18 cellular contexts compared by ENCODE assay signal in the genomic region with DNA sequence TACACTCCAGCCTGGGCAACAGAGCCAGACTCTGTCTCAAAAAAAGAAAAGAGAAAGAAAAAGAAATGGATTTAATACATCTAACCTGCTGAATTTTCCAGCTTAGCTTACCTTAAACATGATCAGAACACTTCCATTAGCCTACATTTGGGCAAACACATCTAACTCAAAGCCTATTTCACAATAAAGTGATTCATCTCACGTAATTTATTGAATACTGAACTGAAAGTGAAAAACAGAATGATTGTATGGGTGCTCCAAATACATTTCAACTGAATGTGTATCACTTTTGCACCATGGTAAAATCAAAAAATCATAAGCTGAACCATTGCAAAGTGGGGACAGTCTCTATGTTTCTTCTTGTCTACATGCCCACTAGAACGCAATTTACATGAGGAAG.
"Had no signal": no experiment of that assay in that cellular context is flagged by ENCODE, and none has a peak within 500 bp of the region (broad histone marks: within the 10 kb centered on the region; RNA-seq: fewer than 3 reads in every experiment).

No MANE protein-coding gene starts in this region.

- DNase-seq: activated CD8-positive, alpha-beta memory T cell treated with anti-CD3 and anti-CD28 coated beads, Interleukin-2, amount 50 U/mL, for 48 hours; activated CD8-positive, alpha-beta T cell treated with anti-CD3 and anti-CD28 coated beads for 36 hours; aorta; dorsolateral prefrontal cortex; foreskin keratinocyte; head of caudate nucleus; left colon; mucosa of descending colon; naive thymus-derived CD8-positive, alpha-beta T cell; posterior cingulate gyrus; stimulated activated naive B cell treated with anti-CD40 and anti-IgM and Interleukin-4, amounts not matched to agents 10 μg/mL and 1 μg/mL and 100 μg/mL, for 72 hours had no signal

- H3K4me1 ChIP-seq: breast epithelium, foreskin keratinocyte had no signal

- H3K27me3 Mint-ChIP-seq: activated CD8-positive, alpha-beta T cell treated with anti-CD3 and anti-CD28 coated beads for 36 hours; naive thymus-derived CD8-positive, alpha-beta T cell; stimulated activated naive B cell treated with anti-CD40 and anti-IgM and Interleukin-4, amounts not matched to agents 10 μg/mL and 1 μg/mL and 100 μg/mL, for 72 hours had no signal

- H3K36me3 ChIP-seq: breast epithelium had no signal

- H3K27me3 ChIP-seq: breast epithelium, dorsolateral prefrontal cortex, foreskin keratinocyte, neutrophil, tibial nerve had no signal

- H3K27ac Mint-ChIP-seq: activated CD8-positive, alpha-beta T cell treated with anti-CD3 and anti-CD28 coated beads for 36 hours; stimulated activated naive B cell treated with anti-CD40 and anti-IgM and Interleukin-4, amounts not matched to agents 10 μg/mL and 1 μg/mL and 100 μg/mL, for 72 hours had no signal

- H3K4me3 Mint-ChIP-seq: activated CD8-positive, alpha-beta T cell treated with anti-CD3 and anti-CD28 coated beads for 36 hours; stimulated activated naive B cell treated with anti-CD40 and anti-IgM and Interleukin-4, amounts not matched to agents 10 μg/mL and 1 μg/mL and 100 μg/mL, for 72 hours had no signal

- H3K9me3 Mint-ChIP-seq: activated CD8-positive, alpha-beta T cell treated with anti-CD3 and anti-CD28 coated beads for 36 hours; activated naive CD4-positive, alpha-beta T cell treated with anti-CD3 and anti-CD28 coated beads, Interleukin-2, amount 50 U/mL, for 72 hours; naive thymus-derived CD8-positive, alpha-beta T cell; stimulated activated naive B cell treated with anti-CD40 and anti-IgM and Interleukin-4, amounts not matched to agents 10 μg/mL and 1 μg/mL and 100 μg/mL, for 72 hours had no signal

- H3K9me3 ChIP-seq: breast epithelium, mucosa of descending colon, neutrophil, tibial nerve had no signal

- H3K27ac ChIP-seq: breast epithelium, dorsolateral prefrontal cortex, foreskin keratinocyte, neutrophil, tibial nerve, VCaP had no signal

- H3K4me2 ChIP-seq: smooth muscle cell had no signal

- H3K4me3 ChIP-seq: breast epithelium, dorsolateral prefrontal cortex, lung, mucosa of descending colon, smooth muscle cell, tibial nerve had no signal
